In the genomic region with DNA sequence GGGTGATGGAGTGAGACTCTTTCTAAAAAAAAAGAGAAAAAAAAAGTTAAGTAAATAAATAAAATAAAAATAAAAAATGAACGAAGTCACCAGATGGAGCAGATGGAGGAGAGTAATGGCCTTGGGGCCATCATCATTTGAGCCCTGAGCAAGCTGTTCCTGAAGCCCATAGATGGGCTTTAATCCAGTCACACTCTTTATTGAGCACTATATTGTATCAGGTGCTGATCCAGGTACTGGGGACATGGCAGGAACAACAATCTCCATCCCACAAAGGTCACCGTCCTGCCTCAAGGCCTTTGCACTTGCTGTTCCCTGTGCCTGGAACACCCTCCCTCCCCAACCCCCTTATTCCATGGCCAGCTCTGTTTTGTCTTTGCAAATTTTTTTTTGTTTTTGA, we compare ENCODE assay signal across 1 cellular context.
TF ChIP-seq lines count a peak whose summit lies in the region.

No MANE protein-coding gene starts in this region.

TF ChIP-seq in HepG2, 621 proteins besides CTCF, POLR2A, EP300 and RAD21:
- no peak for TF ChIP-seq LCORL (IDR thresholded peaks at IDR 0.05)
- TF ChIP-seq LCORL (CRISPR knock-in tag; IDR thresholded peaks at IDR 0.05): no peak
- TF ChIP-seq ARID4A (CRISPR knock-in tag; IDR thresholded peaks at IDR 0.05; ENCODE audit: borderline replicate concordance): no peak
- TF ChIP-seq ZNF329 (CRISPR knock-in tag; IDR thresholded peaks at IDR 0.05; ENCODE audit: low read depth): peak; percentile 96
